In the genomic region with DNA sequence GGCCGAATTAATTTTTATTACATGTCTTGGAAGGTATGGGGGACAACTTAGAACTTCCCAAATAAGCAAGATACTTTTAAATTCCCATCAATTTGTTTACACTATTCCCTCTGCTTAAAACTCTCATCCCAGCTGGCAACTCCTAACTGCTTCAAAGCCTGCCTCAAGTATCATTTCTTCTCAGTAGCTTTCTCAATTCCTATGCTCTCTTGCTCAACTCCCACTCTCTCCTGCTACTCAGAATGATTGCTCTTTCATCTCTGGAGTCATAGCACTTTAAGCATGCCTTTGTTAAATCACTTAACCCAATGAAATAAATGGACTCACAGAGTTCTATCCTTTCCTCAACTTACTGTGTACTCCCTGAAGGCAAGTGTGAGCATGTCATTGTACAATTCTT, we compare ENCODE assay signal across 1 cellular context. TPM values are rescaled to one million over a fixed set of nuclear protein-coding genes. Genes with fewer than 3 reads are reported as not detected.
"Had no signal": no experiment of that assay in that cellular context is flagged by ENCODE, and none has a peak within 500 bp of the region (broad histone marks: within the 10 kb centered on the region; RNA-seq: fewer than 3 reads in every experiment).

No MANE protein-coding gene starts in this region.

RNA-seq across cellular contexts. Expression of gene FAM72C, which starts 18.9 kb away (rescaled TPM):
- total RNA-seq: Right ventricle myocardium superior had no signal
